ENCODE assay signal across 8 cellular contexts in the genomic region with DNA sequence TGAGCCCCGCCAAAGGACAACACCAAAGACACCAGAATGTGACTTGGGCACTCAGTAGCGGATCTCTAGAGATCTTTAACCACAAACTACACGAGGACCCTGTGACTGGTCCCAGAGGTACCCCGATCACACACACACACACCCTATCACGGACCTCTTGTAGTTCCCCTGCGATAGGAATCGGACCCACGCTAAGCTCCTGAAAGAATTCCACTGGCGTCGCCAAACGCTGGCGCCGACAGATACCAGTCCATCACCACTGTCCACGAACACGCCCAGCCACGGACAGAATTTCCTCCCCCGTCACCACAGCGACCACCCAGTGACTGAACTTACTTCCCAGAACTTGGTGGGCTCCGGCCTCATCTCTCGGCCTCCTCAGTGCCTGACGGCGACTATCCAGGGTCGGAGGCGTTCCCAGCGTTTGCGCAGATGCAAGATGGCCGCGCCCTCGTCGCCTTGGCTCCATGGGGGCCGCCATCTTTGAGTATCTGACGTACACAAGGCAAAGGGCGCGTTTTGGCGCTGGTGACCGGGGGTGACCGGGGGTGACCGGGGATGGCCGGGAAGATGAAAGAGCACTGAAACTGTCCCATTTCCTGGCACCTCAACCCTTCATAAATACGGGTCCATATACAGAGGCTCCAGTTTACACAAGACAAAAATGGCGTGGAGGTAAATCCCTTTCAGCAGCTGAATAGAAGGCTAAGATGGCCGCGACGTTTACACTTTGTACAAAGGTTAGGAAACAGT. TPM values are rescaled to one million over a fixed set of nuclear protein-coding genes. Genes with fewer than 3 reads are reported as not detected.
A peak's percentile ranks its signal among the peaks of the same experiment; 100 is the strongest.
DNase-seq lines count a peak whose midpoint lies in the region; ATAC-seq and TF ChIP-seq lines count a peak whose summit lies in the region.

A gene (minus strand): TSS at position 407 of the 753 bp plus-strand sequence. CDS start 4,500 bp downstream, outside the sequence.

- no peak for TF ChIP-seq POLR2A in transverse colon (IDR thresholded peaks at IDR 0.05)

- H3K79me2 ChIP-seq in H9 (ENCODE audit: insufficient read depth, low read length), result no peaks in the 10 kb centered on the region

- H3K23ac ChIP-seq in H9 (ENCODE audit: insufficient read length, low read depth, low read length), result no peak within 1 kb of the TSS

- peaks cover 6% of the 10 kb centered on the region for H3K23me2 ChIP-seq in H9 (ENCODE audit: insufficient read length, low read depth, low read length, poor library complexity, severe bottlenecking)

- peak within 1 kb of the TSS; percentile 81 for H2AFZ ChIP-seq in H9 (ENCODE audit: low read length)

- H2BK12ac ChIP-seq in H9 (ENCODE audit: insufficient read length, low read depth, low read length), result no peak within 1 kb of the TSS

- H3K9me3 ChIP-seq in H9 (ENCODE audit: control insufficient read depth, low read depth, low read length), result no peaks in the 10 kb centered on the region
- H3K9me3 ChIP-seq in transverse colon, result peaks cover 17 to 27% of the 10 kb centered on the region in 2 donors

- H2BK15ac ChIP-seq in H9 (ENCODE audit: low read depth, low read length), result no peak within 1 kb of the TSS

- H3K36me3 ChIP-seq in transverse colon, result peaks cover 0 to 25% (median 11%) of the 10 kb centered on the region in 4 donors

- peak within 1 kb of the TSS; percentile 52 for H4K8ac ChIP-seq in H9 (replicated peaks; ENCODE audit: insufficient read length, low read depth, low read length)

- H3K79me1 ChIP-seq in H9 (ENCODE audit: insufficient read depth, low read depth, low read length, poor library complexity, severe bottlenecking), result no peaks in the 10 kb centered on the region

- peak; percentile 93 for DNase-seq in G401 (ENCODE audit: low spot score)
- DNase-seq in H9, result peak; percentile 88
- peak; percentile 67 for DNase-seq in NCI-H1092 (lab: John Stamatoyannopoulos, UW)
- peak; percentile 66 to 86 (median 76) for DNase-seq in T-helper 1 cell
- peak; percentile 73 for DNase-seq in amniotic stem cell (lab: John Stamatoyannopoulos, UW)
- peak; percentile 93 for DNase-seq in left cardiac atrium
- peak; percentile 89 to 99 (median 94) for DNase-seq in posterior cingulate gyrus
- DNase-seq in transverse colon, result peak; percentile 90

- TF ChIP-seq EP300 in transverse colon (IDR thresholded peaks at IDR 0.05; ENCODE audit: low read depth), result no peak

- H3K27ac ChIP-seq in H9 (ENCODE audit: insufficient read length, low read depth, low read length) (peak within 1 kb of the TSS; percentile 21), transverse colon (peak within 1 kb of the TSS; percentile 73 to 92 (median 84))

- ATAC-seq in left cardiac atrium, result peak; percentile 99 to 100

- peak within 1 kb of the TSS; percentile 82 for H2BK5ac ChIP-seq in H9 (ENCODE audit: insufficient read length, low read length)

- H3K18ac ChIP-seq in H9 (ENCODE audit: insufficient read length, low read depth, low read length), result peak within 1 kb of the TSS; percentile 95

- peak within 1 kb of the TSS; percentile 98 to 99 for H3K4me3 Mint-ChIP-seq in H9

- H4K91ac ChIP-seq in H9 (ENCODE audit: insufficient read length, low read depth, low read length), result no peak within 1 kb of the TSS

- peak within 1 kb of the TSS; percentile 54 to 77 (median 64) for H3K4me3 ChIP-seq in transverse colon

- H3K9ac ChIP-seq in H9 (ENCODE audit: extremely low read depth, insufficient read length, low read length), result peak within 1 kb of the TSS; percentile 90

- peaks cover 13 to 30% of the 10 kb centered on the region in 2 experiments for H3K9me3 Mint-ChIP-seq in H9

- no peaks in the 10 kb centered on the region for H3K27me3 ChIP-seq in H9 (ENCODE audit: insufficient read depth, low read length)
- no peaks in the 10 kb centered on the region for H3K27me3 ChIP-seq in transverse colon

- no peak within 1 kb of the TSS; the same call in 1 of the 2 replicates for H3K4ac ChIP-seq in H9 (ENCODE audit: low read depth, low read length)

- H3K14ac ChIP-seq in H9 (ENCODE audit: insufficient read depth, low read length), result peak within 1 kb of the TSS; percentile 95

- H3K4me1 ChIP-seq in H9 (ENCODE audit: insufficient read depth, low read length) (no peaks in the 10 kb centered on the region), transverse colon (peaks cover 0 to 15% (median 6%) of the 10 kb centered on the region in 4 donors)

- in situ Hi-C loops in G401 (cut with HindIII; ENCODE audit: low sequenced_read_pairs), result no loop called here
- in situ Hi-C loops in transverse colon (cut with MboI; ENCODE audit: low pct_ligation_motif_present in 1 of 4, low pct_unique_long_range_greater_than_20kb in 1 of 4, low sequenced_read_pairs in 3 of 4), result no loop called here

- H4K5ac ChIP-seq in H9 (ENCODE audit: insufficient read length, low read depth, low read length), result peak within 1 kb of the TSS; percentile 86

- H2AK5ac ChIP-seq in H9 (ENCODE audit: insufficient read length, low read length), result no peak within 1 kb of the TSS

- no peaks in the 10 kb centered on the region for H3K27me3 Mint-ChIP-seq in H9 (ENCODE audit: low read depth)

- intact Hi-C loops in left cardiac atrium (cut with DNase I) (no loop called here), posterior cingulate gyrus (cut with DNase I) (loop anchor here (5.0 kb wide), 1 partner anchor 39 kb away; a partner anchor contains a TSS), transverse colon (cut with DNase I; ENCODE audit: low total_unique reads) (no loop called here)

- H3K4me2 ChIP-seq in H9 (ENCODE audit: insufficient read depth, insufficient read length, low read length), result peak within 1 kb of the TSS; percentile 80

- no peaks in the 10 kb centered on the region for H4K20me1 ChIP-seq in H9 (ENCODE audit: control insufficient read depth, insufficient read depth, insufficient read length)

- peaks cover 33 to 36% (median 35%) of the 10 kb centered on the region in 3 experiments for H3K36me3 Mint-ChIP-seq in H9 (ENCODE audit: insufficient read depth in 1 of 3, low read depth in 3 of 3)

- no peak within 1 kb of the TSS for H2BK20ac ChIP-seq in H9 (ENCODE audit: low read depth, low read length, poor library complexity, severe bottlenecking)

- H3T11ph ChIP-seq in H9 (ENCODE audit: low read length), result no peak within 1 kb of the TSS

- H3K56ac ChIP-seq in H9 (ENCODE audit: insufficient read length, low read depth, low read length), result no peak within 1 kb of the TSS

- H2BK120ac ChIP-seq in H9 (ENCODE audit: low read depth, low read length, poor library complexity, severe bottlenecking), result peak within 1 kb of the TSS; percentile 97

- H3K27ac Mint-ChIP-seq in H9, result peak within 1 kb of the TSS; percentile 98 to 100 (median 100)

- H3K4me1 Mint-ChIP-seq in H9, result peaks cover 8 to 14% of the 10 kb centered on the region in 2 experiments

- no CpG with 5 or more reads among the region's 44 CpGs for WGBS in H9 (ENCODE audit: extremely low coverage, insufficient read length, low lambda C conversion rate)
- WGBS in transverse colon (ENCODE audit: low coverage in 1 of 2), 2 donors, result 2 to 4% methylated on average over 9 to 39 of the region's 44 CpGs

- no peak for TF ChIP-seq CTCF in H9 (conservative IDR thresholded peaks at IDR 0.05)
- TF ChIP-seq CTCF in transverse colon (IDR thresholded peaks at IDR 0.05), result no peak

RNA-seq across cellular contexts. Expression of the gene that starts here (rescaled TPM):
- 0.62 and 9.8 TPM in 2 replicates for total RNA-seq in G401 (2014; rRNA removed; shearing (Covaris generic))
- 11.3 and 12.0 TPM in 2 replicates for total RNA-seq in H9 (2021)
- 10 to 100 TPM in 1 of 2 donors, 1 to 10 TPM in 1; 9.8 to 10.0 TPM for total RNA-seq in left cardiac atrium
- 10 to 100 TPM in 3 of 4 donors, 1 to 10 TPM in 1; 3.6 to 23.9 (median 14.4) TPM for total RNA-seq in transverse colon

Comparison
In these comparisons a context has a peak if more than half of its experiments do, and no peak if none do; other contexts are left out.
1. Peak in every context shown above with its lines: DNase-seq, ATAC-seq, H3K4me3 ChIP-seq and H3K27ac ChIP-seq.